In the genomic region with DNA sequence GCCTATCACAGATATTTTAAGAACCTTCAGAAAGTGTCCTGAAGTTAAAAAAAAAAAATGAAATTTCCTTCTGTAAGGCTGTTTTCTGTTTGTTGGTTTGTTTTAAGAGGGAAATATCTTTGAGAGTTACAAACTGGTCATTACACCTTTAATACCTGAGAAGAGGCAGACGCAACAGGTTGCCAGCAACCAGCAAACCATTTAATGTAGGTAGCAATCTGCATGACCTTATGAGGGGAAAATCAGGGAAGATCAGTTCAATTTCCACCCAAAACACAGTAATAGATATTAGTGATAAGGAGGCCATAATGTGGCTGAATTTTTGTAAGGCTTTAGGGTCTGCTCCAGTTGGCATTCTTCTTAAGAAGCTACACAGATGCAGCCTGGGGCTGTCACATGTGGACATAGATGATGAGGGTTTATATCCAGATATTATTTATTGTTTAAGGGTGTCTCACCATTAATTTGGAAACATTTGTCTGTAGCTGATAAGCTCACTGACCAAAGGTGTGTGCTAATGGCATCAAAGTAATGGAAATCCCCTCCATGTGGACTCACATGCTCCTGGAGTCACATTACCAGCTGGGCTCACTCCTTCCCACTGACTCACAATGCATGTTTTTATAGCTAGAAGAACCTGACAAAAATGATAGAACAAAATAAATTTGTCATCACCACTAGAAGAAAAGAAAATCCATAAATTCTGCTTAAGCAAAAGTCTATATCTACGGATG, we compare ENCODE assay signal across 1 cellular context.
TF ChIP-seq lines count a peak whose summit lies in the region.

No MANE protein-coding gene starts in this region.

TF ChIP-seq in HEK293, 187 proteins besides CTCF, POLR2A, EP300 and RAD21 (continued from another document):
- TF ChIP-seq ZNF580 (tag by site-specific recombination; IDR thresholded peaks at IDR 0.05) (no peak), ZNF621 (tag by site-specific recombination; IDR thresholded peaks at IDR 0.05) (no peak), ZNF366 (tag by site-specific recombination; conservative IDR thresholded peaks at IDR 0.05) (no peak), ZNF341 (tag by site-specific recombination; IDR thresholded peaks at IDR 0.05; ENCODE audit: low read depth) (no peak), RBAK (tag by site-specific recombination; IDR thresholded peaks at IDR 0.05) (peak; percentile 46; the same call in 1 of the 2 replicates), PBX3 (CRISPR knock-in tag; IDR thresholded peaks at IDR 0.05) (no peak), ZNF561 (tag by site-specific recombination; IDR thresholded peaks at IDR 0.05; ENCODE audit: borderline replicate concordance) (no peak)
- TF ChIP-seq, protein P1, sequence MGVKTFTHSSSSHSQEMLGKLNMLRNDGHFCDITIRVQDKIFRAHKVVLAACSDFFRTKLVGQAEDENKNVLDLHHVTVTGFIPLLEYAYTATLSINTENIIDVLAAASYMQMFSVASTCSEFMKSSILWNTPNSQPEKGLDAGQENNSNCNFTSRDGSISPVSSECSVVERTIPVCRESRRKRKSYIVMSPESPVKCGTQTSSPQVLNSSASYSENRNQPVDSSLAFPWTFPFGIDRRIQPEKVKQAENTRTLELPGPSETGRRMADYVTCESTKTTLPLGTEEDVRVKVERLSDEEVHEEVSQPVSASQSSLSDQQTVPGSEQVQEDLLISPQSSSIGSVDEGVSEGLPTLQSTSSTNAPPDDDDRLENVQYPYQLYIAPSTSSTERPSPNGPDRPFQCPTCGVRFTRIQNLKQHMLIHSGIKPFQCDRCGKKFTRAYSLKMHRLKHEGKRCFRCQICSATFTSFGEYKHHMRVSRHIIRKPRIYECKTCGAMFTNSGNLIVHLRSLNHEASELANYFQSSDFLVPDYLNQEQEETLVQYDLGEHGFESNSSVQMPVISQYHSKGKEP (tag by site-specific recombination; IDR thresholded peaks at IDR 0.05): no peak
